ENCODE assay signal across 26 cellular contexts in genomic region chr18:78713064-78713463, GRCh38.
DNase-seq lines count a peak whose midpoint lies in the region; FAIRE-seq and TF ChIP-seq lines count a peak whose summit lies in the region.
"Had no signal": no experiment of that assay in that cellular context is flagged by ENCODE, and none has a peak within 500 bp of the region (broad histone marks: within the 10 kb centered on the region; RNA-seq: fewer than 3 reads in every experiment).

No MANE protein-coding gene starts in this region.

- no peak overlapping the region for H3K56ac ChIP-seq in H9 (ENCODE audit: insufficient read length, low read depth, low read length)

- H3K27me3 Mint-ChIP-seq in H9 (ENCODE audit: low read depth) (peaks cover 5% of the 10 kb centered on the region), endodermal cell (ENCODE audit: insufficient read depth) (no peaks in the 10 kb centered on the region)
- H3K27me3 Mint-ChIP-seq: activated naive CD8-positive, alpha-beta T cell treated with anti-CD3 and anti-CD28 coated beads, Interleukin-2, amount 10 ng/mL, durations not matched to agents 7 days and 5 days had no signal

- H3K36me3 Mint-ChIP-seq in H9 (ENCODE audit: insufficient read depth in 1 of 3, low read depth in 3 of 3) (peaks cover 6 to 9% (median 8%) of the 10 kb centered on the region in 3 experiments; a peak in 6 of 7 replicates), endodermal cell (ENCODE audit: low read depth) (no peaks in the 10 kb centered on the region)
- H3K36me3 Mint-ChIP-seq: activated naive CD8-positive, alpha-beta T cell treated with anti-CD3 and anti-CD28 coated beads, Interleukin-2, amount 10 ng/mL, durations not matched to agents 7 days and 5 days had no signal

- no peak for FAIRE-seq in H54 (lab: Jason Lieb, UNC)

- no peaks in the 10 kb centered on the region for H3K79me2 ChIP-seq in H9 (ENCODE audit: insufficient read depth, low read length)

- H3K9me3 Mint-ChIP-seq in H9 (peaks cover 10 to 12% of the 10 kb centered on the region in 2 experiments), endodermal cell (peaks cover 11% of the 10 kb centered on the region)
- H3K9me3 Mint-ChIP-seq: activated naive CD8-positive, alpha-beta T cell treated with anti-CD3 and anti-CD28 coated beads, Interleukin-2, amount 10 ng/mL, durations not matched to agents 7 days and 5 days had no signal

- H2BK15ac ChIP-seq in H9 (ENCODE audit: low read depth, low read length) (no peak overlapping the region), neuronal stem cell (ENCODE audit: low read length) (no peak overlapping the region)

- TF ChIP-seq CTCF in H9 (conservative IDR thresholded peaks at IDR 0.05) (no peak), endodermal cell (conservative IDR thresholded peaks at IDR 0.05) (no peak)

- H2AK5ac ChIP-seq in H9 (ENCODE audit: insufficient read length, low read length): no peak overlapping the region
- H2AK5ac ChIP-seq in neuronal stem cell (ENCODE audit: low read depth, low read length): no peak overlapping the region

- no peak overlapping the region for H3K4ac ChIP-seq in H9 (ENCODE audit: low read depth, low read length)
- H3K4ac ChIP-seq in neuronal stem cell (ENCODE audit: low read length): no peak overlapping the region

- H3K4me2 ChIP-seq in H9 (ENCODE audit: insufficient read depth, insufficient read length, low read length) (no peak overlapping the region), neuronal stem cell (ENCODE audit: insufficient read depth, low read length, poor library complexity, severe bottlenecking) (no peak overlapping the region)
- H3K4me2 ChIP-seq: smooth muscle cell had no signal

- H4K5ac ChIP-seq in H9 (ENCODE audit: insufficient read length, low read depth, low read length): no peak overlapping the region

- H3K27ac ChIP-seq in H9 (ENCODE audit: insufficient read length, low read depth, low read length) (no peak overlapping the region), endodermal cell (ENCODE audit: low read depth, low read length) (no peak overlapping the region), neuronal stem cell (replicated peaks; ENCODE audit: low read length) (no peak overlapping the region)
- H3K27ac ChIP-seq: dorsolateral prefrontal cortex, epithelial cell of prostate, heart left ventricle, HL-60, neutrophil, tibial nerve had no signal

- H2BK5ac ChIP-seq in H9 (ENCODE audit: insufficient read length, low read length) (no peak overlapping the region), neuronal stem cell (ENCODE audit: low read length) (no peak overlapping the region)

- no peak overlapping the region for H2AFZ ChIP-seq in H9 (ENCODE audit: low read length)
- H2AFZ ChIP-seq in neuronal stem cell (ENCODE audit: low read length): no peak overlapping the region

- H3K18ac ChIP-seq in H9 (ENCODE audit: insufficient read length, low read depth, low read length) (no peak overlapping the region), neuronal stem cell (ENCODE audit: low read length) (no peak overlapping the region)

- no peaks in the 10 kb centered on the region for H3K4me1 Mint-ChIP-seq in H9
- no peaks in the 10 kb centered on the region for H3K4me1 Mint-ChIP-seq in endodermal cell
- H3K4me1 Mint-ChIP-seq: activated CD4-positive, alpha-beta T cell treated with anti-CD3 and anti-CD28 coated beads for 36 hours; activated naive CD8-positive, alpha-beta T cell treated with anti-CD3 and anti-CD28 coated beads, Interleukin-2, amount 10 ng/mL, durations not matched to agents 7 days and 5 days; CD8-positive, alpha-beta memory T cell had no signal

- H3K23me2 ChIP-seq in H9 (ENCODE audit: insufficient read length, low read depth, low read length, poor library complexity, severe bottlenecking): peaks cover 4% of the 10 kb centered on the region

- TF ChIP-seq POLR2A in H54 (IDR thresholded peaks at IDR 0.05; ENCODE audit: low read depth, low read length): no peak

- no peak overlapping the region for H2BK120ac ChIP-seq in H9 (ENCODE audit: low read depth, low read length, poor library complexity, severe bottlenecking)
- H2BK120ac ChIP-seq in neuronal stem cell (ENCODE audit: low read depth, low read length): no peak overlapping the region

- H4K20me1 ChIP-seq in H9 (ENCODE audit: control insufficient read depth, insufficient read depth, insufficient read length): no peaks in the 10 kb centered on the region

- no CpG with 5 or more reads among the region's 6 CpGs for WGBS in H9 (ENCODE audit: extremely low coverage, insufficient read length, low lambda C conversion rate)
- WGBS in endodermal cell (ENCODE audit: insufficient coverage in 1 of 2, insufficient read length in 1 of 2), 2 experiments: 20 to 41% methylated on average over 1 to 6 of the region's 6 CpGs
- WGBS in neuronal stem cell (ENCODE audit: extremely low coverage in 2 of 2, insufficient read length in 2 of 2, insufficient replicate concordance in 1 of 2), 2 donors: no CpG with 5 or more reads among the region's 6 CpGs

- no peak overlapping the region for H3T11ph ChIP-seq in H9 (ENCODE audit: low read length)

- H2BK12ac ChIP-seq in H9 (ENCODE audit: insufficient read length, low read depth, low read length) (no peak overlapping the region), neuronal stem cell (ENCODE audit: low read length) (no peak overlapping the region)

- H3K14ac ChIP-seq in H9 (ENCODE audit: insufficient read depth, low read length) (no peak overlapping the region), neuronal stem cell (ENCODE audit: low read length) (no peak overlapping the region)

- H3K27ac Mint-ChIP-seq in H9: no peak overlapping the region
- H3K27ac Mint-ChIP-seq in endodermal cell: no peak overlapping the region
- H3K27ac Mint-ChIP-seq: activated CD4-positive, alpha-beta T cell treated with anti-CD3 and anti-CD28 coated beads for 36 hours; activated naive CD8-positive, alpha-beta T cell treated with anti-CD3 and anti-CD28 coated beads, Interleukin-2, amount 10 ng/mL, durations not matched to agents 7 days and 5 days; activated T-helper 1 cell treated with anti-CD3 and anti-CD28 coated beads, Interleukin-12 subunit alpha, Interleukin-12 subunit beta, Interleukin-2, Interleukin-4 antibody, amounts not matched to agents 30 ng/mL and 10 ng/mL and 1 ng/mL, durations not matched to agents 14 hours and 24 hours and 36 hours; CD8-positive, alpha-beta memory T cell had no signal

- H3K9ac ChIP-seq in H9 (ENCODE audit: extremely low read depth, insufficient read length, low read length): no peak overlapping the region
- no peak overlapping the region for H3K9ac ChIP-seq in NT2/D1 (ENCODE audit: insufficient read length, low read depth)
- no peak overlapping the region for H3K9ac ChIP-seq in endodermal cell (ENCODE audit: extremely low read depth, low read length, poor library complexity, severe bottlenecking)
- H3K9ac ChIP-seq in neuronal stem cell (ENCODE audit: low read depth, low read length, poor library complexity): no peak overlapping the region

- H3K9me3 ChIP-seq in H9 (ENCODE audit: control insufficient read depth, low read depth, low read length) (peaks cover 9% of the 10 kb centered on the region), NT2/D1 (ENCODE audit: insufficient read depth, low read length) (peaks cover 7% of the 10 kb centered on the region; the same call in 1 of the 2 replicates), endodermal cell (ENCODE audit: control insufficient read depth, low read length) (no peaks in the 10 kb centered on the region), neuronal stem cell (replicated peaks in 1 of 2; ENCODE audit: control insufficient read depth in 2 of 2, insufficient read depth in 1 of 2, low read depth in 1 of 2, low read length in 2 of 2) (peaks cover 0 to 6% of the 10 kb centered on the region in 2 donors)
- H3K9me3 ChIP-seq: MG63, neutrophil had no signal

- H4K8ac ChIP-seq in H9 (replicated peaks; ENCODE audit: insufficient read length, low read depth, low read length) (no peak overlapping the region), neuronal stem cell (ENCODE audit: low read depth, low read length) (no peak overlapping the region)

- H3K4me1 ChIP-seq in H9 (ENCODE audit: insufficient read depth, low read length): no peaks in the 10 kb centered on the region
- no peaks in the 10 kb centered on the region for H3K4me1 ChIP-seq in NT2/D1 (ENCODE audit: insufficient read depth, insufficient read length)
- no peaks in the 10 kb centered on the region for H3K4me1 ChIP-seq in endodermal cell (ENCODE audit: control insufficient read depth, insufficient read depth, low read length)
- no peaks in the 10 kb centered on the region for H3K4me1 ChIP-seq in neuronal stem cell (ENCODE audit: control insufficient read depth in 2 of 2, insufficient read depth in 1 of 2, low read depth in 1 of 2, low read length in 2 of 2)
- H3K4me1 ChIP-seq: heart left ventricle, tibial nerve had no signal

- H3K79me1 ChIP-seq in H9 (ENCODE audit: insufficient read depth, low read depth, low read length, poor library complexity, severe bottlenecking) (no peaks in the 10 kb centered on the region), neuronal stem cell (ENCODE audit: low read depth, low read length) (no peaks in the 10 kb centered on the region)

- H3K4me3 Mint-ChIP-seq in H9: no peak overlapping the region
- H3K4me3 Mint-ChIP-seq in endodermal cell: no peak overlapping the region
- H3K4me3 Mint-ChIP-seq: activated CD4-positive, alpha-beta T cell treated with anti-CD3 and anti-CD28 coated beads for 36 hours; activated naive CD8-positive, alpha-beta T cell treated with anti-CD3 and anti-CD28 coated beads, Interleukin-2, amount 10 ng/mL, durations not matched to agents 7 days and 5 days; activated T-helper 1 cell treated with anti-CD3 and anti-CD28 coated beads, Interleukin-12 subunit alpha, Interleukin-12 subunit beta, Interleukin-2, Interleukin-4 antibody, amounts not matched to agents 30 ng/mL and 10 ng/mL and 1 ng/mL, durations not matched to agents 14 hours and 24 hours and 36 hours; CD8-positive, alpha-beta memory T cell had no signal

- H3K36me3 ChIP-seq in NT2/D1 (ENCODE audit: insufficient read depth, insufficient read length, low read length): no peaks in the 10 kb centered on the region
- H3K36me3 ChIP-seq in endodermal cell (ENCODE audit: control insufficient read depth, insufficient read depth, low read length): no peaks in the 10 kb centered on the region
- H3K36me3 ChIP-seq in neuronal stem cell (replicated peaks in 1 of 2; ENCODE audit: control insufficient read depth in 2 of 2, insufficient read depth in 2 of 2, low read length in 2 of 2): no peaks in the 10 kb centered on the region
- H3K36me3 ChIP-seq: heart left ventricle, MG63, neutrophil, tibial nerve had no signal

- H3K23ac ChIP-seq in H9 (ENCODE audit: insufficient read length, low read depth, low read length) (no peak overlapping the region), neuronal stem cell (ENCODE audit: low read depth, low read length, poor library complexity) (no peak overlapping the region)

- no peak overlapping the region for H4K91ac ChIP-seq in H9 (ENCODE audit: insufficient read length, low read depth, low read length)
- no peak overlapping the region for H4K91ac ChIP-seq in neuronal stem cell (ENCODE audit: low read depth, low read length, poor library complexity)

- H3K27me3 ChIP-seq in H9 (ENCODE audit: insufficient read depth, low read length) (no peaks in the 10 kb centered on the region), NT2/D1 (ENCODE audit: insufficient read depth, insufficient read length) (peaks cover 3% of the 10 kb centered on the region), endodermal cell (ENCODE audit: control insufficient read depth, insufficient read depth, low read length, poor library complexity, severe bottlenecking) (no peaks in the 10 kb centered on the region), neuronal stem cell (ENCODE audit: control insufficient read depth in 3 of 3, insufficient read depth in 3 of 3, low read depth in 1 of 3, low read length in 3 of 3) (no peaks in the 10 kb centered on the region)
- H3K27me3 ChIP-seq: dorsolateral prefrontal cortex, MG63, neutrophil, tibial nerve had no signal

- no peak overlapping the region for H2BK20ac ChIP-seq in H9 (ENCODE audit: low read depth, low read length, poor library complexity, severe bottlenecking)

- H3K4me3 ChIP-seq in NT2/D1 (ENCODE audit: insufficient read length, low read depth) (no peak overlapping the region), endodermal cell (ENCODE audit: low read length) (no peak overlapping the region), neuronal stem cell (ENCODE audit: low read length in 2 of 2) (no peak overlapping the region)
- H3K4me3 ChIP-seq: dorsolateral prefrontal cortex, heart left ventricle, MG63, mucosa of descending colon, smooth muscle cell, tibial nerve had no signal

- peak; percentile 67 for DNase-seq in H9
- DNase-seq in NT2/D1 (ENCODE audit: low read depth, low spot score): peak; percentile 22
- peak; percentile 91 for DNase-seq in endodermal cell
- peak; percentile 63 for DNase-seq in neuronal stem cell (ENCODE audit: low spot score)
- DNase-seq in AML-193 (lab: John Stamatoyannopoulos, UW): no peak
- no peak for DNase-seq in NCI-H226
- DNase-seq in activated gamma-delta T cell treated with Interleukin-2 at 50 U/mL for 16 hours: no peak
- no peak for DNase-seq in H54 (ENCODE audit: insufficient read length, low spot score)
- DNase-seq: activated CD4-positive, alpha-beta T cell treated with anti-CD3 and anti-CD28 coated beads for 36 hours; activated naive CD8-positive, alpha-beta T cell treated with anti-CD3 and anti-CD28 coated beads, Interleukin-2, amount 10 ng/mL, durations not matched to agents 7 days and 5 days; CD8-positive, alpha-beta memory T cell; heart left ventricle; MG63; NCI-H1436; NCI-H510A treated with DMSO at 0.1 percent for 48 hours; NK-92 treated with Interleukin-12 subunit alpha and Interleukin-12 subunit beta, amount 100 ng/mL, for 24 hours; stimulated activated CD4-positive, alpha-beta T cell treated with anti-CD3 and anti-CD28 coated beads, Interleukin-2, amount 100 ng/mL, for 48 hours; stimulated activated naive CD4-positive, alpha-beta T cell treated with Interleukin-2 at 50 U/mL for 16 hours had no signal

Comparison
In these comparisons a context has a peak if more than half of its experiments do, and no peak if none do; other contexts are left out.
1. DNase-seq: peak in H9 (single experiment), NT2/D1 (single experiment), endodermal cell (single experiment) and neuronal stem cell (single experiment); none in AML-193 (0 of 2), NCI-H226 (single experiment), activated gamma-delta T cell treated with Interleukin-2 at 50 U/mL for 16 hours (single experiment) and H54 (single experiment).